1 cellular context compared by ENCODE assay signal in the genomic region with DNA sequence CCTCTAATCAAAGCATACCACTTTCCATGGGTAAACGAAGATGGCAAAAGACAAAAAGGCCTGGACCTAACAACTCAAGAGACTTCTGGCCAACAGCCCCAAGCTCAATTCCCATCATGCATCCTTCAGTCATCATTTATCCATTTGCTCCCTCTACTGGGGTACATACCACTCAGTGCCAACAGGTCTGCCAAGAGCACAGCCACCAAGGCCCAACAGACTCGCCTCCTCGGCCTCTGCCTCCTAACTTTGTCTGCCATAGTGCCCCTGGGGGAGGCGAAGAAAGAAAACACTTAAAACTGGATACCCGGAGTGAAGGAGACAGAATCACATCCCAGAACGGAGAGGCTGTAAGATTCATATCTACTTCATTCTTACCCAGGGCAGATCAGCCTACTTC.
TF ChIP-seq lines count a peak whose summit lies in the region.

No MANE protein-coding gene starts in this region.

TF ChIP-seq in IMR-90, 13 proteins besides CTCF, POLR2A, EP300 and RAD21:
- no peak for TF ChIP-seq BHLHE40 (IDR thresholded peaks at IDR 0.05; ENCODE audit: low read depth, low read length)
- no peak for TF ChIP-seq MAFK (IDR thresholded peaks at IDR 0.05; ENCODE audit: low read depth, low read length)
- TF ChIP-seq ELK1 (IDR thresholded peaks at IDR 0.05; ENCODE audit: borderline replicate concordance, low read depth, low read length): no peak
- no peak for TF ChIP-seq NFE2L2 (IDR thresholded peaks at IDR 0.05; ENCODE audit: low read depth, low read length)
- TF ChIP-seq RFX5 (IDR thresholded peaks at IDR 0.05; ENCODE audit: low read depth, low read length): no peak
- no peak for TF ChIP-seq MXI1 (IDR thresholded peaks at IDR 0.05; ENCODE audit: borderline replicate concordance, low read depth, low read length)
- no peak for TF ChIP-seq CHD1 (IDR thresholded peaks at IDR 0.05; ENCODE audit: low read depth, low read length)
- no peak for TF ChIP-seq MAZ (IDR thresholded peaks at IDR 0.05; ENCODE audit: borderline replicate concordance, low read depth, low read length)
- TF ChIP-seq SMC3 (IDR thresholded peaks at IDR 0.05; ENCODE audit: low read depth, low read length): no peak
- TF ChIP-seq, protein P1, sequence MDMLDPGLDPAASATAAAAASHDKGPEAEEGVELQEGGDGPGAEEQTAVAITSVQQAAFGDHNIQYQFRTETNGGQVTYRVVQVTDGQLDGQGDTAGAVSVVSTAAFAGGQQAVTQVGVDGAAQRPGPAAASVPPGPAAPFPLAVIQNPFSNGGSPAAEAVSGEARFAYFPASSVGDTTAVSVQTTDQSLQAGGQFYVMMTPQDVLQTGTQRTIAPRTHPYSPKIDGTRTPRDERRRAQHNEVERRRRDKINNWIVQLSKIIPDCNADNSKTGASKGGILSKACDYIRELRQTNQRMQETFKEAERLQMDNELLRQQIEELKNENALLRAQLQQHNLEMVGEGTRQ (IDR thresholded peaks at IDR 0.05; ENCODE audit: low read depth, low read length): no peak
- TF ChIP-seq CEBPB (IDR thresholded peaks at IDR 0.05; ENCODE audit: low read depth, low read length): no peak
- TF ChIP-seq RCOR1 (IDR thresholded peaks at IDR 0.05; ENCODE audit: insufficient replicate concordance, low read length): no peak
- no peak for TF ChIP-seq FOS (IDR thresholded peaks at IDR 0.05; ENCODE audit: low read depth, low read length)
